8 cellular contexts compared by ENCODE assay signal in the genomic region with DNA sequence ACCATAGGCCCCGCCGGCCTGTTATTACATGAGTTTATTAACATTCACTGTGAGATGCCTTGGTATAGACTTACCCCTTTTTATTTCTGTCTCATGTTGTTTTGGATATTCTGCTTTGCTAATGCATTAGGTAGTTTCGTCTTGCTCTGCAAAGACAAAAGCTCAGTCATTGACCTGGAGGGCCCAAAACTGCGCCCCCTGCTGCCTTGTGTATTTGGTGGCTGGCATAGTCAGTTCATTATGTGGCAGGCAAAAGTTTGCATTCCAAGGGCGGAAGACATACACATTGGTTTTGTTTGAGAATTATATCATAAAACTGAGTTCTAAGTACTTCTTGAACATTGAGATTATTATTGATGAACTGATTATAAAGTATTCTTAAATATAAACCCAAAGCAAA.
DNase-seq lines count a peak whose midpoint lies in the region; ATAC-seq and TF ChIP-seq lines count a peak whose summit lies in the region.

No MANE protein-coding gene starts in this region.

- TF ChIP-seq RAD21 in Ishikawa (IDR thresholded peaks at IDR 0.05; ENCODE audit: low read depth): peak; percentile 25

- no peaks in the 10 kb centered on the region for H3K36me3 Mint-ChIP-seq in activated CD8-positive, alpha-beta T cell treated with anti-CD3 and anti-CD28 coated beads, Interleukin-2, amount 10 ng/mL, durations not matched to agents 7 days and 5 days (ENCODE audit: low read depth)

- H3K4me1 Mint-ChIP-seq in activated CD8-positive, alpha-beta T cell treated with anti-CD3 and anti-CD28 coated beads, Interleukin-2, amount 10 ng/mL, durations not matched to agents 7 days and 5 days (ENCODE audit: low read depth): no peaks in the 10 kb centered on the region

- H3K27me3 Mint-ChIP-seq in activated CD8-positive, alpha-beta T cell treated with anti-CD3 and anti-CD28 coated beads, Interleukin-2, amount 10 ng/mL, durations not matched to agents 7 days and 5 days (ENCODE audit: low read depth): no peaks in the 10 kb centered on the region

- H3K4me3 Mint-ChIP-seq in activated CD8-positive, alpha-beta T cell treated with anti-CD3 and anti-CD28 coated beads, Interleukin-2, amount 10 ng/mL, durations not matched to agents 7 days and 5 days: no peak overlapping the region

- no peaks in the 10 kb centered on the region for H3K9me3 Mint-ChIP-seq in activated CD8-positive, alpha-beta T cell treated with anti-CD3 and anti-CD28 coated beads, Interleukin-2, amount 10 ng/mL, durations not matched to agents 7 days and 5 days (ENCODE audit: insufficient read depth)

- POLR2A ChIA-PET in activated CD8-positive, alpha-beta T cell treated with anti-CD3 and anti-CD28 coated beads, Interleukin-2, amount 10 ng/mL, durations not matched to agents 7 days and 5 days (lab: Charles Lee): no interaction called here

- CTCF ChIA-PET in activated CD8-positive, alpha-beta T cell treated with anti-CD3 and anti-CD28 coated beads, Interleukin-2, amount 10 ng/mL, durations not matched to agents 7 days and 5 days (lab: Charles Lee): interaction anchor here (0.9 to 1.8 kb wide), 8 partner anchors 10 to 371 kb away, joined by 3 to 13 read pairs (median 3); a partner anchor contains a TSS

- no peak overlapping the region for H3K27ac Mint-ChIP-seq in activated CD8-positive, alpha-beta T cell treated with anti-CD3 and anti-CD28 coated beads, Interleukin-2, amount 10 ng/mL, durations not matched to agents 7 days and 5 days

- no peak for ATAC-seq in activated CD8-positive, alpha-beta T cell treated with anti-CD3 and anti-CD28 coated beads, Interleukin-2, amount 10 ng/mL, durations not matched to agents 7 days and 5 days
- ATAC-seq in GM21576 (IDR thresholded peaks at IDR 0.05; ENCODE audit: unreplicated experiment) (no peak), GM19324 (IDR thresholded peaks at IDR 0.05; ENCODE audit: low FRiP score, unreplicated experiment) (no peak)

- peak; percentile 36 for DNase-seq in A172 (ENCODE audit: low spot score)
- peak; percentile 45 for DNase-seq in activated CD8-positive, alpha-beta T cell treated with anti-CD3 and anti-CD28 coated beads, Interleukin-2, amount 10 ng/mL, durations not matched to agents 7 days and 5 days
- peak; percentile 5 for DNase-seq in fibroblast of the conjunctiva (ENCODE audit: low read depth)
- DNase-seq in stimulated activated CD4-positive, alpha-beta T cell treated with anti-CD3 and anti-CD28 coated beads, Interleukin-1b, Interleukin-23, amount 100 ng/mL, for 48 hours: peak; percentile 48
- DNase-seq in HuH-7.5 (ENCODE audit: low spot score): no peak

- no peak for TF ChIP-seq EP300 in Ishikawa (IDR thresholded peaks at IDR 0.05; ENCODE audit: borderline replicate concordance)

TF ChIP-seq in Ishikawa, 13 proteins besides CTCF, POLR2A, EP300 and RAD21:
- TF ChIP-seq, protein P1, sequence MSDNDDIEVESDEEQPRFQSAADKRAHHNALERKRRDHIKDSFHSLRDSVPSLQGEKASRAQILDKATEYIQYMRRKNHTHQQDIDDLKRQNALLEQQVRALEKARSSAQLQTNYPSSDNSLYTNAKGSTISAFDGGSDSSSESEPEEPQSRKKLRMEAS (IDR thresholded peaks at IDR 0.05): no peak
- TF ChIP-seq CREB1 (IDR thresholded peaks at IDR 0.05; ENCODE audit: low read depth) (no peak), TAF1 (IDR thresholded peaks at IDR 0.05; ENCODE audit: low read depth) (no peak), TEAD4 (IDR thresholded peaks at IDR 0.05) (no peak), ZBTB7A (IDR thresholded peaks at IDR 0.05; ENCODE audit: low read depth) (no peak), TCF12 (IDR thresholded peaks at IDR 0.05; ENCODE audit: low read depth) (no peak), FOXM1 (IDR thresholded peaks at IDR 0.05; ENCODE audit: borderline replicate concordance, low read depth) (no peak), YY1 (IDR thresholded peaks at IDR 0.05; ENCODE audit: low read depth) (no peak), CEBPB (IDR thresholded peaks at IDR 0.05) (no peak), EGR1 (IDR thresholded peaks at IDR 0.05) (no peak), NFIC (IDR thresholded peaks at IDR 0.05) (no peak)
- TF ChIP-seq, protein P2, sequence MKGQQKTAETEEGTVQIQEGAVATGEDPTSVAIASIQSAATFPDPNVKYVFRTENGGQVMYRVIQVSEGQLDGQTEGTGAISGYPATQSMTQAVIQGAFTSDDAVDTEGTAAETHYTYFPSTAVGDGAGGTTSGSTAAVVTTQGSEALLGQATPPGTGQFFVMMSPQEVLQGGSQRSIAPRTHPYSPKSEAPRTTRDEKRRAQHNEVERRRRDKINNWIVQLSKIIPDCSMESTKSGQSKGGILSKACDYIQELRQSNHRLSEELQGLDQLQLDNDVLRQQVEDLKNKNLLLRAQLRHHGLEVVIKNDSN (IDR thresholded peaks at IDR 0.05): no peak
- TF ChIP-seq, protein P3, sequence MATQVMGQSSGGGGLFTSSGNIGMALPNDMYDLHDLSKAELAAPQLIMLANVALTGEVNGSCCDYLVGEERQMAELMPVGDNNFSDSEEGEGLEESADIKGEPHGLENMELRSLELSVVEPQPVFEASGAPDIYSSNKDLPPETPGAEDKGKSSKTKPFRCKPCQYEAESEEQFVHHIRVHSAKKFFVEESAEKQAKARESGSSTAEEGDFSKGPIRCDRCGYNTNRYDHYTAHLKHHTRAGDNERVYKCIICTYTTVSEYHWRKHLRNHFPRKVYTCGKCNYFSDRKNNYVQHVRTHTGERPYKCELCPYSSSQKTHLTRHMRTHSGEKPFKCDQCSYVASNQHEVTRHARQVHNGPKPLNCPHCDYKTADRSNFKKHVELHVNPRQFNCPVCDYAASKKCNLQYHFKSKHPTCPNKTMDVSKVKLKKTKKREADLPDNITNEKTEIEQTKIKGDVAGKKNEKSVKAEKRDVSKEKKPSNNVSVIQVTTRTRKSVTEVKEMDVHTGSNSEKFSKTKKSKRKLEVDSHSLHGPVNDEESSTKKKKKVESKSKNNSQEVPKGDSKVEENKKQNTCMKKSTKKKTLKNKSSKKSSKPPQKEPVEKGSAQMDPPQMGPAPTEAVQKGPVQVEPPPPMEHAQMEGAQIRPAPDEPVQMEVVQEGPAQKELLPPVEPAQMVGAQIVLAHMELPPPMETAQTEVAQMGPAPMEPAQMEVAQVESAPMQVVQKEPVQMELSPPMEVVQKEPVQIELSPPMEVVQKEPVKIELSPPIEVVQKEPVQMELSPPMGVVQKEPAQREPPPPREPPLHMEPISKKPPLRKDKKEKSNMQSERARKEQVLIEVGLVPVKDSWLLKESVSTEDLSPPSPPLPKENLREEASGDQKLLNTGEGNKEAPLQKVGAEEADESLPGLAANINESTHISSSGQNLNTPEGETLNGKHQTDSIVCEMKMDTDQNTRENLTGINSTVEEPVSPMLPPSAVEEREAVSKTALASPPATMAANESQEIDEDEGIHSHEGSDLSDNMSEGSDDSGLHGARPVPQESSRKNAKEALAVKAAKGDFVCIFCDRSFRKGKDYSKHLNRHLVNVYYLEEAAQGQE (IDR thresholded peaks at IDR 0.05; ENCODE audit: low read depth): no peak
